Comparison of ENCODE assay signal across 8 cellular contexts in genomic region chr3:45689787-45690145, GRCh38. TPM values are rescaled to one million over a fixed set of nuclear protein-coding genes. Genes with fewer than 3 reads are reported as not detected.
DNase-seq lines count a peak whose midpoint lies in the region; ATAC-seq and TF ChIP-seq lines count a peak whose summit lies in the region.

No MANE protein-coding gene starts in this region.

- peak overlapping the region; percentile 88 for H3K4me2 ChIP-seq in mammary epithelial cell (ENCODE audit: insufficient read depth, low read depth, low read length)

- peak overlapping the region; percentile 82 for H2AFZ ChIP-seq in mammary epithelial cell (ENCODE audit: low read depth, low read length)

- H3K9me3 Mint-ChIP-seq in mesothelial cell of epicardium: no peaks in the 10 kb centered on the region

- DNase-seq in mammary epithelial cell: no peak
- no peak for DNase-seq in mesothelial cell of epicardium (ENCODE audit: low spot score in 2 of 2, unreplicated experiment in 2 of 2)
- no peak for DNase-seq in AG20443 (ENCODE audit: low spot score)
- no peak for DNase-seq in NCI-H1092 treated with DMSO at 0.1 percent for 48 hours (lab: John Stamatoyannopoulos, UW)

- H3K4me1 ChIP-seq in HUES48 (ENCODE audit: control insufficient read depth, insufficient read depth, low read length): peaks cover 33% of the 10 kb centered on the region
- peaks cover 22% of the 10 kb centered on the region for H3K4me1 ChIP-seq in mammary epithelial cell (ENCODE audit: insufficient read depth, low read length)

- intact Hi-C loops in mammary epithelial cell (cut with micrococcal nuclease): loop anchor here (2.0 kb wide), 1 partner anchor 21 kb away; no protein-coding TSS in a partner anchor

- no peaks in the 10 kb centered on the region for H4K20me1 ChIP-seq in mammary epithelial cell (ENCODE audit: insufficient read depth, low read length)

- dilution Hi-C loops in mammary epithelial cell (cut with HindIII; ENCODE audit: low sequenced_read_pairs): no loop called here

- H3K27me3 Mint-ChIP-seq in mesothelial cell of epicardium (ENCODE audit: low read depth): peaks cover 5% of the 10 kb centered on the region

- 0% methylated on average over 7 of the region's 8 CpGs for WGBS in mammary epithelial cell (ENCODE audit: low coverage, missing lambda C conversion rate)

- peak overlapping the region; percentile 99 for H3K27ac Mint-ChIP-seq in mesothelial cell of epicardium

- H3K4me3 Mint-ChIP-seq in mesothelial cell of epicardium: peak overlapping the region; percentile 89

- peaks cover 44% of the 10 kb centered on the region for H3K4me1 Mint-ChIP-seq in mesothelial cell of epicardium

- H3K27ac ChIP-seq in 22Rv1: peak overlapping the region; percentile 91
- H3K27ac ChIP-seq in HUES48 (ENCODE audit: low read depth, low read length): peak overlapping the region; percentile 91
- H3K27ac ChIP-seq in mammary epithelial cell (ENCODE audit: insufficient read depth, low read depth, low read length): peak overlapping the region; percentile 72

- H3K27me3 ChIP-seq in HUES48 (ENCODE audit: control insufficient read depth, insufficient read depth, low read length): no peaks in the 10 kb centered on the region
- no peaks in the 10 kb centered on the region for H3K27me3 ChIP-seq in mammary epithelial cell (ENCODE audit: insufficient read depth, low read length)

- CTCF ChIA-PET in mammary epithelial cell (lab: Charles Lee; ENCODE audit: low non-redundant PET): interaction anchor here (0.6 kb wide), 1 partner anchor 30 kb away, joined by 56 read pairs; no protein-coding TSS in a partner anchor

- H3K9ac ChIP-seq in HUES48 (ENCODE audit: low read depth, low read length) (peak overlapping the region; percentile 84), mammary epithelial cell (ENCODE audit: insufficient read depth, low read length) (peak overlapping the region; percentile 85)

- ATAC-seq in HG03520 (IDR thresholded peaks at IDR 0.05; ENCODE audit: unreplicated experiment) (no peak), HG03108 (IDR thresholded peaks at IDR 0.05; ENCODE audit: unreplicated experiment) (no peak)

- peak overlapping the region; percentile 83 for H3K4me3 ChIP-seq in HUES48 (ENCODE audit: low read depth, low read length)
- peak overlapping the region; percentile 53 to 95 (median 87) for H3K4me3 ChIP-seq in mammary epithelial cell (replicated peaks in 1 of 3; ENCODE audit: insufficient read depth in 1 of 3, low read depth in 2 of 3, low read length in 3 of 3)

- in situ Hi-C loops in mammary epithelial cell (cut with MboI; ENCODE audit: low sequenced_read_pairs in 2 of 2): no loop called here

- H3K9me3 ChIP-seq in HUES48 (ENCODE audit: control insufficient read depth, insufficient read depth, low read length) (no peaks in the 10 kb centered on the region), mammary epithelial cell (replicated peaks; ENCODE audit: insufficient read depth, low read length) (no peaks in the 10 kb centered on the region)

- H3K36me3 Mint-ChIP-seq in mesothelial cell of epicardium: peaks cover 2% of the 10 kb centered on the region

- BruUV-seq in mammary epithelial cell (replicated peaks; lab: Mats Ljungman, UMichigan): no TSS peak

- TF ChIP-seq CTCF in 22Rv1 (IDR thresholded peaks at IDR 0.05): no peak
- no peak for TF ChIP-seq CTCF in mammary epithelial cell (conservative IDR thresholded peaks at IDR 0.05 in 1 of 2, IDR thresholded peaks at IDR 0.05 in 1 of 2; ENCODE audit: extremely low read depth in 1 of 2, insufficient read depth in 1 of 2, low read depth in 1 of 2, low read length in 2 of 2)
- TF ChIP-seq CTCF in mesothelial cell of epicardium (IDR thresholded peaks at IDR 0.05; ENCODE audit: unreplicated experiment): no peak

- H3K36me3 ChIP-seq in HUES48 (ENCODE audit: control insufficient read depth, insufficient read depth, low read length) (peaks cover 27% of the 10 kb centered on the region), mammary epithelial cell (ENCODE audit: insufficient read depth, low read length) (no peaks in the 10 kb centered on the region)

- peaks cover 55% of the 10 kb centered on the region for H3K79me2 ChIP-seq in mammary epithelial cell (ENCODE audit: insufficient read depth, low read length)

RNA-seq across cellular contexts. Expression of gene SACM1L, which starts 0.6 kb away (rescaled TPM):
- total RNA-seq in mammary epithelial cell (10 to 100 TPM; 27.8 to 39.3 TPM), mesothelial cell of epicardium (50.5 to 54.6 TPM (median 51.8 TPM) in 3 replicates)
- polyA plus RNA-seq in mammary epithelial cell: 11.5 TPM
- polyA minus RNA-seq in mammary epithelial cell: 50.4 TPM
